10 cellular contexts compared by ENCODE assay signal in the genomic region with DNA sequence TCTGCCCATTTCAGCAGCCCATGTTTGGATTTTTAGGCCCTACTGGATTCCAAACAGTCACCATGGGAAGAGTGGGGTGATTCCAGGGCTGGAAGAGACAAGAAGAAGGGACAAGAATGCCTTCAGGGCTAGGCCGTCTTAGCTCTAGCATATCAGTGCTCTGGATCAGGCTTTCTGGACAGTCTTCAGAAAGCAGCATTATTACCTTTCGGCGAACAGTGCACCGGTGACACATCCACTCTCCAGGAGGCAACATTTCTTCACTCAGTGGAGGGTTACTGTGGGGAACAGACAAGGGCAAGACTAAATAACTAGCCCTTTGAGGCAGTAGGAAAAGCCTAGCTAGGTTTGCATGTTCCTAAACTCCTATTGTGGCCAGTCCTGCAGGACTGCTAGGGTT. TPM values are rescaled to one million over a fixed set of nuclear protein-coding genes. Genes with fewer than 3 reads are reported as not detected.
DNase-seq lines count a peak whose midpoint lies in the region; ATAC-seq and TF ChIP-seq lines count a peak whose summit lies in the region.
"Had no signal": no experiment of that assay in that cellular context is flagged by ENCODE, and none has a peak within 500 bp of the region (broad histone marks: within the 10 kb centered on the region; RNA-seq: fewer than 3 reads in every experiment).

No MANE protein-coding gene starts in this region.

- POLR2A ChIA-PET in activated naive CD8-positive, alpha-beta T cell treated with anti-CD3 and anti-CD28 coated beads, Interleukin-2, amount 10 ng/mL, durations not matched to agents 7 days and 5 days (lab: Charles Lee), result interaction anchor here (0.9 to 2.1 kb wide), 7 partner anchors 10 to 207 kb away, joined by 3 to 10 read pairs (median 4); a partner anchor contains a TSS

- TF ChIP-seq CTCF in left lung (IDR thresholded peaks at IDR 0.05), result no peak
- no peak for TF ChIP-seq CTCF in coronary artery (IDR thresholded peaks at IDR 0.05)

- H3K27me3 Mint-ChIP-seq in activated T-cell treated with anti-CD3 and anti-CD28 coated beads, Interleukin-2, amount 50 U/mL, for 72 hours (ENCODE audit: low read depth), result no peaks in the 10 kb centered on the region
- H3K27me3 Mint-ChIP-seq in activated naive CD8-positive, alpha-beta T cell treated with anti-CD3 and anti-CD28 coated beads, Interleukin-2, amount 10 ng/mL, durations not matched to agents 7 days and 5 days, result no peaks in the 10 kb centered on the region

- H3K27me3 ChIP-seq in left lung, result no peaks in the 10 kb centered on the region
- H3K27me3 ChIP-seq in thymus (ENCODE audit: control insufficient read depth, insufficient read depth), result no peaks in the 10 kb centered on the region

- no peak for DNase-seq in activated T-cell treated with anti-CD3 and anti-CD28 coated beads, Interleukin-2, amount 50 U/mL, for 72 hours
- DNase-seq in activated T-cell treated with anti-CD3 and anti-CD28 coated beads for 4 hours (no peak), left lung (no peak), DMS153 (lab: John Stamatoyannopoulos, UW) (no peak), coronary artery (ENCODE audit: low spot score) (no peak)
- DNase-seq in activated naive CD8-positive, alpha-beta T cell treated with anti-CD3 and anti-CD28 coated beads, Interleukin-2, amount 10 ng/mL, durations not matched to agents 7 days and 5 days, result no peak
- DNase-seq: head of caudate nucleus had no signal

- intact Hi-C loops in left lung (cut with DNase I), result no loop called here

- ATAC-seq in activated T-cell treated with anti-CD3 and anti-CD28 coated beads, Interleukin-2, amount 50 U/mL, for 72 hours (replicated peaks in 1 of 2), result no peak
- no peak for ATAC-seq in activated naive CD8-positive, alpha-beta T cell treated with anti-CD3 and anti-CD28 coated beads, Interleukin-2, amount 10 ng/mL, durations not matched to agents 7 days and 5 days (ENCODE audit: low read depth)
- ATAC-seq in left lung, result no peak
- ATAC-seq in HG02610 (IDR thresholded peaks at IDR 0.05; ENCODE audit: unreplicated experiment), result no peak

- H3K27ac Mint-ChIP-seq in activated T-cell treated with anti-CD3 and anti-CD28 coated beads, Interleukin-2, amount 50 U/mL, for 72 hours, result peak overlapping the region; percentile 67
- peak overlapping the region; percentile 88 for H3K27ac Mint-ChIP-seq in activated naive CD8-positive, alpha-beta T cell treated with anti-CD3 and anti-CD28 coated beads, Interleukin-2, amount 10 ng/mL, durations not matched to agents 7 days and 5 days

- no peak overlapping the region for H3K4me3 Mint-ChIP-seq in activated T-cell treated with anti-CD3 and anti-CD28 coated beads, Interleukin-2, amount 50 U/mL, for 72 hours
- no peak overlapping the region for H3K4me3 Mint-ChIP-seq in activated naive CD8-positive, alpha-beta T cell treated with anti-CD3 and anti-CD28 coated beads, Interleukin-2, amount 10 ng/mL, durations not matched to agents 7 days and 5 days
- H3K4me3 Mint-ChIP-seq: neural crest cell had no signal

- H3K4me1 ChIP-seq in left lung, result peaks cover 0 to 45% of the 10 kb centered on the region in 2 donors
- H3K4me1 ChIP-seq in thymus (ENCODE audit: control insufficient read depth, insufficient read depth, low read length), result peaks cover 17% of the 10 kb centered on the region

- H3K9me3 Mint-ChIP-seq in activated T-cell treated with anti-CD3 and anti-CD28 coated beads, Interleukin-2, amount 50 U/mL, for 72 hours, result peaks cover 3 to 13% of the 10 kb centered on the region in 2 donors
- peaks cover 1% of the 10 kb centered on the region for H3K9me3 Mint-ChIP-seq in activated naive CD8-positive, alpha-beta T cell treated with anti-CD3 and anti-CD28 coated beads, Interleukin-2, amount 10 ng/mL, durations not matched to agents 7 days and 5 days
- H3K9me3 Mint-ChIP-seq: neural crest cell had no signal

- H3K4me3 ChIP-seq in left lung (no peak overlapping the region), thymus (ENCODE audit: low read length) (no peak overlapping the region), coronary artery (no peak overlapping the region)

- H3K4me1 Mint-ChIP-seq in activated T-cell treated with anti-CD3 and anti-CD28 coated beads, Interleukin-2, amount 50 U/mL, for 72 hours (ENCODE audit: low read depth), result peaks cover 71% of the 10 kb centered on the region
- H3K4me1 Mint-ChIP-seq in activated naive CD8-positive, alpha-beta T cell treated with anti-CD3 and anti-CD28 coated beads, Interleukin-2, amount 10 ng/mL, durations not matched to agents 7 days and 5 days, result peaks cover 35% of the 10 kb centered on the region

- H3K36me3 Mint-ChIP-seq in activated T-cell treated with anti-CD3 and anti-CD28 coated beads, Interleukin-2, amount 50 U/mL, for 72 hours (ENCODE audit: insufficient read depth in 2 of 2), result peaks cover 39 to 64% of the 10 kb centered on the region in 2 donors
- H3K36me3 Mint-ChIP-seq in activated naive CD8-positive, alpha-beta T cell treated with anti-CD3 and anti-CD28 coated beads, Interleukin-2, amount 10 ng/mL, durations not matched to agents 7 days and 5 days, result peaks cover 52% of the 10 kb centered on the region

- WGBS in thymus, result 97% methylated on average over 4 of the region's 4 CpGs

- no peaks in the 10 kb centered on the region for H3K9me3 ChIP-seq in left lung
- no peaks in the 10 kb centered on the region for H3K9me3 ChIP-seq in thymus (ENCODE audit: control insufficient read depth)

- H3K27ac ChIP-seq in left lung (peak overlapping the region; percentile 61 to 91), thymus (ENCODE audit: low read depth) (peak overlapping the region; percentile 84), coronary artery (peak overlapping the region in 1 of 2 donors; percentile 46)

- H3K36me3 ChIP-seq in left lung, result peaks cover 0 to 31% of the 10 kb centered on the region in 2 donors
- peaks cover 29% of the 10 kb centered on the region for H3K36me3 ChIP-seq in thymus (ENCODE audit: control insufficient read depth, insufficient read depth)

RNA-seq across cellular contexts. Expression of a gene that starts 23.9 kb away (rescaled TPM):
- total RNA-seq in activated T-cell treated with anti-CD3 and anti-CD28 coated beads, Interleukin-2, amount 50 U/mL, for 72 hours, result 10 to 100 TPM; 21.3 to 25.3 TPM
- 10 to 100 TPM; 31.6 to 32.0 TPM for total RNA-seq in activated naive CD8-positive, alpha-beta T cell treated with anti-CD3 and anti-CD28 coated beads, Interleukin-2, amount 10 ng/mL, durations not matched to agents 7 days and 5 days
- 10 to 100 TPM in 1 of 2 donors, 1 to 10 TPM in 1; 8.8 to 16.9 TPM for total RNA-seq in left lung
- polyA plus RNA-seq in thymus, result 18.9 TPM

RNA-seq across cellular contexts. Expression of a gene that starts 24.5 kb away (rescaled TPM):
- total RNA-seq in activated T-cell treated with anti-CD3 and anti-CD28 coated beads, Interleukin-2, amount 50 U/mL, for 72 hours, result 10 to 100 TPM; 67.7 to 81.6 TPM
- 10 to 100 TPM; 98.6 to 99.9 TPM for total RNA-seq in activated naive CD8-positive, alpha-beta T cell treated with anti-CD3 and anti-CD28 coated beads, Interleukin-2, amount 10 ng/mL, durations not matched to agents 7 days and 5 days
- total RNA-seq in left lung, result 10 to 100 TPM; 32.1 to 45.8 TPM
- 32.4 TPM for polyA plus RNA-seq in thymus

RNA-seq across cellular contexts. Expression of a gene that starts 29.3 kb away (rescaled TPM):
- 100 to 1,000 TPM; 138 to 141 TPM for total RNA-seq in activated T-cell treated with anti-CD3 and anti-CD28 coated beads, Interleukin-2, amount 50 U/mL, for 72 hours
- total RNA-seq in activated naive CD8-positive, alpha-beta T cell treated with anti-CD3 and anti-CD28 coated beads, Interleukin-2, amount 10 ng/mL, durations not matched to agents 7 days and 5 days, result 100 to 1,000 TPM; 195 to 216 TPM
- total RNA-seq in left lung, result 100 to 1,000 TPM in 1 of 2 donors, 10 to 100 TPM in 1; 95.7 to 171 TPM
- 82.1 TPM for polyA plus RNA-seq in thymus
